ENCODE assay signal across 24 cellular contexts in the genomic region with DNA sequence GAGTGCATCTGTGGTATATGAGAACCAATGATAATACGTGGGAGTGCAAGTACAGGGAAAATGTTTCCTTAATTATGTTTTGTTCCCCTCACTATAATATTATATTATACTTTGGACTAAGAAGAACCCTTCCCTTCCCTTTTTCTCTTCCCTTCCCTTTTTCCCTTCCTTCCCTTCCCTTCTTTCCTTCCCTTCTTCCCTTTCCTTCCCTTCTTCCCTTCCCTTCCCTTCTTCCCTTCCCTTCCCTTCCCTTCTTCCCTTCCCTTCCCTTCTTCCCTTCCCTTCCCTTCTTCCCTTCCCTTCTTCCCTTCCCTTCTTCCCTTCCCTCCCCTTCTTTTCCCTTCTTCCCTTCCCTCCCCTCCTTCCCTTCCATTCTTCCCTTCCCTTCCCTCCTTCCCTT. TPM values are rescaled to one million over a fixed set of nuclear protein-coding genes. Genes with fewer than 3 reads are reported as not detected.
DNase-seq lines count a peak whose midpoint lies in the region; ATAC-seq, FAIRE-seq and TF ChIP-seq lines count a peak whose summit lies in the region.
"Had no signal": no experiment of that assay in that cellular context is flagged by ENCODE, and none has a peak within 500 bp of the region (broad histone marks: within the 10 kb centered on the region; RNA-seq: fewer than 3 reads in every experiment).

No MANE protein-coding gene starts in this region.

- POLR2A ChIA-PET in HepG2 (lab: Yijun Ruan, JAX) = no interaction called here
- POLR2A ChIA-PET in K562 (lab: Yijun Ruan, JAX) = no interaction called here
- POLR2A ChIA-PET in endothelial cell of umbilical vein (lab: Charles Lee) = no interaction called here

- H3K27ac ChIP-seq in HepG2 (ENCODE audit: extremely low read length, insufficient read depth, low read length) (no peak overlapping the region), right lobe of liver (no peak overlapping the region), K562 (ENCODE audit: extremely low read depth, low read depth, low read length) (no peak overlapping the region), endothelial cell of umbilical vein (ENCODE audit: insufficient read depth, low read depth, low read length) (no peak overlapping the region)
- H3K27ac ChIP-seq: 22Rv1, A549 had no signal

- no peak for DNase-seq in HepG2 (ENCODE audit: low spot score)
- DNase-seq in right lobe of liver = no peak
- DNase-seq in K562 (ENCODE audit: extremely low read depth in 1 of 4, low spot score in 3 of 4) = no peak
- DNase-seq in endothelial cell of umbilical vein (ENCODE audit: low read depth, low spot score) = no peak
- no peak for DNase-seq in NCI-H1930 (lab: John Stamatoyannopoulos, UW)
- DNase-seq in NCI-H2196 treated with DMSO at 0.1 percent for 48 hours (lab: John Stamatoyannopoulos, UW; ENCODE audit: unreplicated experiment) = no peak
- DNase-seq in NCI-H774 (lab: John Stamatoyannopoulos, UW) = no peak
- DNase-seq: AML-193; C1 segment of cervical spinal cord; CD4-positive, alpha-beta memory T cell; CD4-positive, CD25-positive, alpha-beta regulatory T cell; CD8-positive, alpha-beta memory T cell; COR-L47; DMS 273 treated with DMSO at 0.1 percent for 48 hours; DMS153; DMS53; DMS79 treated with DMSO at 0.1 percent for 48 hours; GF-D8 had no signal

- FAIRE-seq in HepG2 (lab: Jason Lieb, UNC) = no peak
- no peak for FAIRE-seq in K562 (lab: Jason Lieb, UNC)
- peak; percentile 69 for FAIRE-seq in endothelial cell of umbilical vein (lab: Jason Lieb, UNC)
- FAIRE-seq: A549, G401.6 had no signal

- TF ChIP-seq RAD21 in HepG2 (CRISPR knock-in tag; IDR thresholded peaks at IDR 0.05) = no peak
- TF ChIP-seq RAD21 in K562 (CRISPR knock-in tag; conservative IDR thresholded peaks at IDR 0.05 in 1 of 2, IDR thresholded peaks at IDR 0.05 in 1 of 2) = no peak

- dilution Hi-C loops in endothelial cell of umbilical vein (cut with MboI; ENCODE audit: extremely low pct_ligation_motif_present, low sequenced_read_pairs) = no loop called here

- H4K20me1 ChIP-seq in HepG2 (ENCODE audit: insufficient read depth, low read length) (no peaks in the 10 kb centered on the region), K562 (replicated peaks; ENCODE audit: control insufficient read depth, insufficient read depth, low read length) (no peaks in the 10 kb centered on the region), endothelial cell of umbilical vein (replicated peaks; ENCODE audit: control insufficient read depth, extremely low read depth, insufficient read depth, low read length) (no peaks in the 10 kb centered on the region)

- H3K4me3 ChIP-seq in HepG2 (replicated peaks in 1 of 3; ENCODE audit: insufficient read depth in 1 of 3, low read depth in 2 of 3, low read length in 3 of 3) (no peak overlapping the region), right lobe of liver (no peak overlapping the region), K562 (no peak overlapping the region), endothelial cell of umbilical vein (replicated peaks in 1 of 3; ENCODE audit: insufficient read depth in 1 of 3, low read depth in 1 of 3, low read length in 3 of 3) (no peak overlapping the region)
- H3K4me3 ChIP-seq: A549 had no signal

- H3K36me3 ChIP-seq in HepG2 (replicated peaks in 1 of 2; ENCODE audit: control insufficient read depth in 1 of 2, insufficient read depth in 2 of 2, low read length in 2 of 2) = no peaks in the 10 kb centered on the region
- no peaks in the 10 kb centered on the region for H3K36me3 ChIP-seq in right lobe of liver
- H3K36me3 ChIP-seq in K562 (ENCODE audit: control insufficient read depth, insufficient read depth, low read length) = no peaks in the 10 kb centered on the region
- H3K36me3 ChIP-seq in endothelial cell of umbilical vein (ENCODE audit: control insufficient read depth in 2 of 2, extremely low read depth in 1 of 2, insufficient read depth in 2 of 2, low read length in 2 of 2) = no peaks in the 10 kb centered on the region

- no TSS peak for BruUV-seq in HepG2 (replicated peaks; lab: Mats Ljungman, UMichigan)
- BruUV-seq in K562 (replicated peaks; lab: Mats Ljungman, UMichigan) = no TSS peak
- BruUV-seq in endothelial cell of umbilical vein (replicated peaks; lab: Mats Ljungman, UMichigan) = no TSS peak

- no peak overlapping the region for H3K4me2 ChIP-seq in HepG2 (ENCODE audit: low read depth, low read length)
- no peak overlapping the region for H3K4me2 ChIP-seq in K562 (ENCODE audit: insufficient read depth, low read length)
- no peak overlapping the region for H3K4me2 ChIP-seq in endothelial cell of umbilical vein (ENCODE audit: insufficient read depth, low read length)
- H3K4me2 ChIP-seq: A549 had no signal

- no peaks in the 10 kb centered on the region for H3K9me1 ChIP-seq in K562 (ENCODE audit: control insufficient read depth, insufficient read depth, low read length)
- no peaks in the 10 kb centered on the region for H3K9me1 ChIP-seq in endothelial cell of umbilical vein (replicated peaks; ENCODE audit: control insufficient read depth, extremely low read depth, insufficient read depth, low read length)

- H3K27me3 ChIP-seq in HepG2 (ENCODE audit: control insufficient read depth in 1 of 2, insufficient read depth in 2 of 2, low read length in 2 of 2) = no peaks in the 10 kb centered on the region
- H3K27me3 ChIP-seq in right lobe of liver = peaks cover 0 to under 1% of the 10 kb centered on the region in 2 donors
- H3K27me3 ChIP-seq in K562 (ENCODE audit: control insufficient read depth in 2 of 2, insufficient read depth in 2 of 2, low read length in 2 of 2) = no peaks in the 10 kb centered on the region
- no peaks in the 10 kb centered on the region for H3K27me3 ChIP-seq in endothelial cell of umbilical vein (ENCODE audit: control insufficient read depth in 2 of 2, insufficient read depth in 2 of 2, low read length in 2 of 2)

- H3K79me2 ChIP-seq in HepG2 (ENCODE audit: insufficient read depth, low read length) (no peaks in the 10 kb centered on the region), K562 (ENCODE audit: control insufficient read depth, insufficient read depth, low read length) (no peaks in the 10 kb centered on the region), endothelial cell of umbilical vein (ENCODE audit: control insufficient read depth, insufficient read depth, low read length) (no peaks in the 10 kb centered on the region)

- ATAC-seq in HepG2 (no peak), right lobe of liver (no peak), K562 (no peak)
- ATAC-seq: A549 had no signal

- in situ Hi-C loops in HepG2 (cut with HindIII; ENCODE audit: extremely low pct_ligation_motif_present, low pct_unique_long_range_greater_than_20kb) (no loop called here), K562 (cut with MboI) (no loop called here)

- CTCF ChIA-PET in HepG2 (lab: Yijun Ruan, JAX; ENCODE audit: low intra/inter-chr PET ratio, low total read pairs) (no interaction called here), K562 (lab: Yijun Ruan, JAX; ENCODE audit: low intra/inter-chr PET ratio) (no interaction called here), endothelial cell of umbilical vein (lab: Charles Lee) (no interaction called here)

- TF ChIP-seq CTCF in HepG2 (CRISPR knock-in tag; IDR thresholded peaks at IDR 0.05) = no peak
- no peak for TF ChIP-seq CTCF in right lobe of liver (IDR thresholded peaks at IDR 0.05)
- no peak for TF ChIP-seq CTCF in K562 (IDR thresholded peaks at IDR 0.05 in 2 of 3, conservative IDR thresholded peaks at IDR 0.05 in 1 of 3; ENCODE audit: insufficient read depth in 2 of 3, low read depth in 1 of 3, low read length in 3 of 3)
- TF ChIP-seq CTCF in endothelial cell of umbilical vein (IDR thresholded peaks at IDR 0.05; ENCODE audit: extremely low read depth in 1 of 2, insufficient read depth in 1 of 2, low read depth in 1 of 2, low read length in 2 of 2) = no peak

- H3K9ac ChIP-seq in HepG2 (ENCODE audit: insufficient read depth, low read depth, low read length) (no peak overlapping the region), K562 (ENCODE audit: insufficient read depth in 1 of 2, low read depth in 2 of 2, low read length in 2 of 2) (no peak overlapping the region), endothelial cell of umbilical vein (replicated peaks; ENCODE audit: extremely low read depth, insufficient read depth, low read length) (no peak overlapping the region)

- H3K4me1 ChIP-seq in HepG2 (ENCODE audit: insufficient read depth, low read length) (no peaks in the 10 kb centered on the region), right lobe of liver (no peaks in the 10 kb centered on the region), K562 (replicated peaks in 1 of 2; ENCODE audit: control insufficient read depth in 2 of 2, insufficient read depth in 2 of 2, low read length in 2 of 2) (peaks cover 0 to 5% of the 10 kb centered on the region in 2 experiments; a peak in 2 of 5 replicates), endothelial cell of umbilical vein (ENCODE audit: control insufficient read depth, extremely low read depth, insufficient read depth, low read length) (no peaks in the 10 kb centered on the region)
- H3K4me1 ChIP-seq: A549 had no signal

- H3K9me3 ChIP-seq in HepG2 (ENCODE audit: low read length) (no peaks in the 10 kb centered on the region), right lobe of liver (no peaks in the 10 kb centered on the region), K562 (replicated peaks; ENCODE audit: control insufficient read depth, insufficient read depth, low read depth, low read length) (no peaks in the 10 kb centered on the region), endothelial cell of umbilical vein (replicated peaks; ENCODE audit: control insufficient read depth, insufficient read depth, low read length) (no peaks in the 10 kb centered on the region)
- H3K9me3 ChIP-seq: A549 had no signal

- 0% methylated on average over 1 of the region's 1 CpG for WGBS in HepG2 (ENCODE audit: low lambda C conversion rate)
- 54% methylated on average over 1 of the region's 1 CpG for WGBS in right lobe of liver (ENCODE audit: insufficient coverage, low coverage, low lambda C conversion rate, missing lambda C conversion rate)
- WGBS in K562 (ENCODE audit: insufficient coverage, low coverage, missing lambda C conversion rate) = 55% methylated on average over 1 of the region's 1 CpG

- intact Hi-C loops in HepG2 (cut with micrococcal nuclease; ENCODE audit: unreplicated experiment) = no loop called here
- intact Hi-C loops in right lobe of liver (cut with DNase I) = no loop called here
- intact Hi-C loops in K562 (cut with micrococcal nuclease) = no loop called here
- intact Hi-C loops in endothelial cell of umbilical vein (cut with micrococcal nuclease) = no loop called here

- no peak overlapping the region for H2AFZ ChIP-seq in HepG2 (ENCODE audit: low read length)
- no peak overlapping the region for H2AFZ ChIP-seq in K562 (ENCODE audit: low read depth, low read length)
- H2AFZ ChIP-seq in endothelial cell of umbilical vein (ENCODE audit: low read depth, low read length) = no peak overlapping the region

- TF ChIP-seq EP300 in HepG2 (IDR thresholded peaks at IDR 0.05; ENCODE audit: low read depth in 2 of 2, low read length in 2 of 2) (no peak), HepG2 (CRISPR knock-in tag; IDR thresholded peaks at IDR 0.05; ENCODE audit: borderline replicate concordance) (no peak), K562 (IDR thresholded peaks at IDR 0.05; ENCODE audit: low read length) (no peak)

- TF ChIP-seq POLR2A in HepG2 (IDR thresholded peaks at IDR 0.05; ENCODE audit: insufficient read depth in 1 of 2, low read depth in 2 of 2, low read length in 2 of 2) = no peak
- no peak for TF ChIP-seq POLR2A in right lobe of liver (IDR thresholded peaks at IDR 0.05)
- TF ChIP-seq POLR2A in K562 (conservative IDR thresholded peaks at IDR 0.05) = no peak
- no peak for TF ChIP-seq POLR2A in endothelial cell of umbilical vein (IDR thresholded peaks at IDR 0.05; ENCODE audit: low read depth, low read length)

RNA-seq across cellular contexts. Expression of a gene that starts 36.9 kb away (rescaled TPM):
- not detected in 2 replicates for total RNA-seq in HepG2 (2016; rRNA removed; fragmentation: Illumina TruSeq; extraction: Trizol)
- total RNA-seq in HepG2 (2016; cell fraction: cytosol; rRNA removed; fragmentation: Illumina TruSeq; extraction: Trizol; ENCODE audit: low read depth) = not detected in 2 replicates
- not detected in 2 replicates for total RNA-seq in HepG2 (2016; cell fraction: insoluble cytoplasmic fraction; rRNA removed; fragmentation: Illumina TruSeq; extraction: Trizol)
- not detected in 2 replicates for total RNA-seq in HepG2 (2016; cell fraction: membrane; rRNA removed; fragmentation: Illumina TruSeq; extraction: Trizol)
- not detected in 2 replicates for total RNA-seq in HepG2 (2016; cell fraction: nucleus; rRNA removed; fragmentation: Illumina TruSeq; extraction: Trizol)
- polyA plus RNA-seq in HepG2 (2011; rRNA removed) = not detected in 2 replicates
- not detected in 2 replicates for polyA plus RNA-seq in HepG2 (2011; cell fraction: cytosol; rRNA removed)
- not detected in 2 replicates for polyA plus RNA-seq in HepG2 (2011; cell fraction: nucleus; rRNA removed)
- not detected in 2 replicates for polyA plus RNA-seq in HepG2 (2012)
- polyA plus RNA-seq in HepG2 (2016; cell fraction: cytosol; fragmentation: Illumina TruSeq; extraction: Trizol; ENCODE audit: low read depth) = not detected in 2 replicates
- not detected in 2 replicates for polyA plus RNA-seq in HepG2 (2016; cell fraction: insoluble cytoplasmic fraction; fragmentation: Illumina TruSeq; extraction: Trizol; ENCODE audit: low read depth)
- not detected in 2 replicates for polyA plus RNA-seq in HepG2 (2016; cell fraction: membrane; fragmentation: Illumina TruSeq; extraction: Trizol; ENCODE audit: low read depth)
- polyA plus RNA-seq in HepG2 (2016; cell fraction: nucleus; fragmentation: Illumina TruSeq; extraction: Trizol; ENCODE audit: insufficient read depth, low read depth) = not detected in 2 replicates
- not detected in 2 replicates for polyA minus RNA-seq in HepG2 (2011; rRNA and poly(A)+ RNA removed; ENCODE audit: low replicate concordance)
- polyA minus RNA-seq in HepG2 (2011; cell fraction: cytosol; rRNA and poly(A)+ RNA removed) = not detected in 2 replicates
- not detected in 2 replicates for polyA minus RNA-seq in HepG2 (2011; cell fraction: nucleus; rRNA and poly(A)+ RNA removed)
- 10 to 100 TPM; 16.9 to 50.2 (median 31.4) TPM for total RNA-seq in right lobe of liver
- total RNA-seq in K562 (2011; cell fraction: chromatin; rRNA removed; ENCODE audit: low replicate concordance) = not detected in 2 replicates
- 0.17 TPM in 1 of 2 replicates, not detected in the other for total RNA-seq in K562 (2011; cell fraction: nucleolus; rRNA removed)
- total RNA-seq in K562 (2011; cell fraction: nucleoplasm; rRNA removed) = 0.37 TPM in 1 of 2 replicates, not detected in the other
- total RNA-seq in K562 (2014; rRNA removed) = not detected in 2 replicates
- total RNA-seq in K562 (2014; rRNA removed; fragmentation: Illumina TruSeq; extraction: Trizol) = 0.22 and 0.29 TPM in 2 replicates
- total RNA-seq in K562 (2015; rRNA removed; fragmentation: Illumina TruSeq; extraction: Trizol) = 0.23 and 0.33 TPM in 2 replicates
- 0.47 and 0.49 TPM in 2 replicates for total RNA-seq in K562 (2021)
- 0.22 and 0.58 TPM in 2 replicates for polyA plus RNA-seq in K562 (2011; rRNA removed)
- polyA plus RNA-seq in K562 (2011; cell fraction: cytosol; rRNA removed) = 0.52 and 1.0 TPM in 2 replicates
- polyA plus RNA-seq in K562 (2011; cell fraction: nucleus; rRNA removed) = 0.48 and 1.2 TPM in 2 replicates
- polyA plus RNA-seq in K562 (2012) = 0.21 and 1.1 TPM in 2 replicates
- polyA plus RNA-seq in K562 (2014; fragmentation: Illumina TruSeq; extraction: Trizol) = 0.43 and 0.46 TPM in 2 replicates
- 1 to 10 TPM in 1 of 2 experiments, under 1 TPM in 1; 0.91 to 1.6 TPM for polyA plus RNA-seq in K562 (2014; fragmentation: Nextera tagmentation; extraction: Ambion mirVana)
- polyA plus RNA-seq in K562 (2014; rRNA removed) = 0.12 and 0.61 TPM in 2 replicates
- polyA minus RNA-seq in K562 (2011; rRNA and poly(A)+ RNA removed) = 0.35 and 0.42 TPM in 2 replicates
- polyA minus RNA-seq in K562 (2011; cell fraction: cytosol; rRNA and poly(A)+ RNA removed) = not detected in 2 replicates
- 0.22 TPM in 1 of 2 replicates, not detected in the other for polyA minus RNA-seq in K562 (2011; cell fraction: nucleus; rRNA and poly(A)+ RNA removed)
- total RNA-seq in endothelial cell of umbilical vein = not detected in 2 replicates
- polyA plus RNA-seq in endothelial cell of umbilical vein = not detected in 2 replicates
- not detected in 2 replicates for polyA plus RNA-seq in endothelial cell of umbilical vein (2011; cell fraction: cytosol; rRNA removed)
- not detected in 2 replicates for polyA plus RNA-seq in endothelial cell of umbilical vein (2011; cell fraction: nucleus; rRNA removed)
- polyA plus RNA-seq in endothelial cell of umbilical vein (2012) = not detected in 2 replicates
- not detected in 2 replicates for polyA minus RNA-seq in endothelial cell of umbilical vein
- polyA minus RNA-seq in endothelial cell of umbilical vein (2011; cell fraction: cytosol; rRNA and poly(A)+ RNA removed) = not detected
- polyA minus RNA-seq in endothelial cell of umbilical vein (2011; cell fraction: nucleus; rRNA and poly(A)+ RNA removed) = not detected in 2 replicates
- total RNA-seq: A172; B cell; CD4-positive, CD25-positive, alpha-beta regulatory T cell had no signal
- polyA plus RNA-seq: A549; BJ; CD4-positive, alpha-beta memory T cell; CD4-positive, CD25-positive, alpha-beta regulatory T cell had no signal

Comparison
In these comparisons a context has a peak if more than half of its experiments do, and no peak if none do; other contexts are left out.
1. RNA of a gene that starts 36.9 kb away (total RNA-seq): 16.9 to 50.2 TPM in right lobe of liver; 0.17 to 0.49 TPM in K562, not detected in HepG2 and not detected in endothelial cell of umbilical vein; every median in the first group is over 10 times any median in the second.